Comparison of ENCODE assay signal across 8 cellular contexts in the genomic region with DNA sequence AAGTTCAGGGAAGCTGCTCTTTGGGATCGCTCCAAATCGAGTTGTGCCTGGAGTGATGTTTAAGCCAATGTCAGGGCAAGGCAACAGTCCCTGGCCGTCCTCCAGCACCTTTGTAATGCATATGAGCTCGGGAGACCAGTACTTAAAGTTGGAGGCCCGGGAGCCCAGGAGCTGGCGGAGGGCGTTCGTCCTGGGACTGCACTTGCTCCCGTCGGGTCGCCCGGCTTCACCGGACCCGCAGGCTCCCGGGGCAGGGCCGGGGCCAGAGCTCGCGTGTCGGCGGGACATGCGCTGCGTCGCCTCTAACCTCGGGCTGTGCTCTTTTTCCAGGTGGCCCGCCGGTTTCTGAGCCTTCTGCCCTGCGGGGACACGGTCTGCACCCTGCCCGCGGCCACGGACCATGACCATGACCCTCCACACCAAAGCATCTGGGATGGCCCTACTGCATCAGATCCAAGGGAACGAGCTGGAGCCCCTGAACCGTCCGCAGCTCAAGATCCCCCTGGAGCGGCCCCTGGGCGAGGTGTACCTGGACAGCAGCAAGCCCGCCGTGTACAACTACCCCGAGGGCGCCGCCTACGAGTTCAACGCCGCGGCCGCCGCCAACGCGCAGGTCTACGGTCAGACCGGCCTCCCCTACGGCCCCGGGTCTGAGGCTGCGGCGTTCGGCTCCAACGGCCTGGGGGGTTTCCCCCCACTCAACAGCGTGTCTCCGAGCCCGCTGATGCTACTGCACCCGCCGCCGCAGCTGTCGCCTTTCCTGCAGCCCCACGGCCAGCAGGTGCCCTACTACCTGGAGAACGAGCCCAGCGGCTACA. TPM values are rescaled to one million over a fixed set of nuclear protein-coding genes. Genes with fewer than 3 reads are reported as not detected.
DNase-seq lines count a peak whose midpoint lies in the region; ATAC-seq, FAIRE-seq and TF ChIP-seq lines count a peak whose summit lies in the region.

TSS of gene ESR1 (plus strand) at position 170 of the 818 bp plus-strand sequence. CDS start at position 401, 231 bp downstream.

- SMC1A ChIA-PET in GM12878 (lab: Charles Lee; ENCODE audit: uncharacterized antibody, unreplicated experiment): interaction anchor here (1.4 kb wide), 1 partner anchor 35 kb away, joined by 3 read pairs; no protein-coding TSS in a partner anchor

- BruUV-seq in A673 (replicated peaks; lab: Mats Ljungman, UMichigan) (no TSS peak), GM12878 (replicated peaks; lab: Mats Ljungman, UMichigan) (no TSS peak)

- H3K27me3 ChIP-seq in A673 (replicated peaks; ENCODE audit: insufficient read depth, low read depth, low read length, poor library complexity) (peaks cover 100% of the 10 kb centered on the region), GM12878 (replicated peaks in 1 of 2; ENCODE audit: control insufficient read depth in 2 of 2, insufficient read depth in 2 of 2, low read length in 1 of 2) (peaks cover 11 to 16% of the 10 kb centered on the region in 2 experiments), stomach smooth muscle (ENCODE audit: control insufficient read depth in 1 of 2, insufficient read depth in 2 of 2, low read length in 2 of 2) (peaks cover 18 to 29% of the 10 kb centered on the region in 2 donors)

- POLR2A ChIA-PET in A673 (lab: Charles Lee; ENCODE audit: low non-redundant PET) (no interaction called here), HEK293 (lab: Yijun Ruan, JAX) (no interaction called here), GM12878 (lab: Charles Lee) (no interaction called here)

- H3K9ac ChIP-seq in GM12878 (ENCODE audit: control insufficient read depth, insufficient read depth, low read length): no peak within 1 kb of the TSS
- H3K9ac ChIP-seq in stomach smooth muscle (ENCODE audit: low read length in 2 of 2): peak within 1 kb of the TSS in 1 of 2 donors; percentile 27

- RAD21 ChIA-PET in GM12878 (lab: Charles Lee; ENCODE audit: unreplicated experiment): interaction anchor here (1.4 kb wide), 1 partner anchor 117 kb away, joined by 6 read pairs; no protein-coding TSS in a partner anchor

- peak; percentile 7 for DNase-seq in A673 (ENCODE audit: low spot score)
- no peak for DNase-seq in GM12878 (ENCODE audit: low read depth, low spot score)
- peak; percentile 72 for DNase-seq in islet precursor cell
- no peak for DNase-seq in NCI-H187 treated with DMSO at 0.1 percent for 48 hours (lab: John Stamatoyannopoulos, UW)
- no peak for DNase-seq in CD1c-positive myeloid dendritic cell (ENCODE audit: extremely low spot score)

- H3K27ac ChIP-seq in A673 (ENCODE audit: low read depth, low read length, poor library complexity, severe bottlenecking): no peak within 1 kb of the TSS
- peak within 1 kb of the TSS; percentile 47; the same call in 1 of the 2 replicates for H3K27ac ChIP-seq in HEK293 (ENCODE audit: extremely low read depth, low read depth, low read length)
- H3K27ac ChIP-seq in GM12878 (ENCODE audit: control insufficient read depth, insufficient read depth): no peak within 1 kb of the TSS
- no peak within 1 kb of the TSS for H3K27ac ChIP-seq in stomach smooth muscle (ENCODE audit: low read length)

- TF ChIP-seq RAD21 in GM12878 (IDR thresholded peaks at IDR 0.05; ENCODE audit: insufficient read depth, low read depth, low read length): no peak

- H4K20me1 ChIP-seq in GM12878 (ENCODE audit: control insufficient read depth, insufficient read depth): no peaks in the 10 kb centered on the region

- TF ChIP-seq CTCF in A673 (conservative IDR thresholded peaks at IDR 0.05; ENCODE audit: low read depth, low read length) (no peak), HEK293 (tag by site-specific recombination; IDR thresholded peaks at IDR 0.05) (no peak), GM12878 (IDR thresholded peaks at IDR 0.05 in 2 of 3, conservative IDR thresholded peaks at IDR 0.05 in 1 of 3; ENCODE audit: control insufficient read depth in 2 of 3, extremely low read depth in 1 of 3, insufficient read depth in 1 of 3, low read depth in 3 of 3, low read length in 3 of 3) (no peak)

- no peak for TF ChIP-seq EP300 in GM12878 (IDR thresholded peaks at IDR 0.05; ENCODE audit: borderline replicate concordance in 1 of 2, control insufficient read depth in 1 of 2, low read depth in 2 of 2, low read length in 2 of 2)

- H3K36me3 ChIP-seq in A673 (ENCODE audit: insufficient read depth, low read length, poor library complexity, severe bottlenecking) (no peaks in the 10 kb centered on the region), HEK293 (ENCODE audit: control insufficient read depth in 2 of 2, insufficient read depth in 1 of 2, low read length in 2 of 2) (no peaks in the 10 kb centered on the region), GM12878 (ENCODE audit: control insufficient read depth in 2 of 2, insufficient read depth in 2 of 2, low read length in 1 of 2) (no peaks in the 10 kb centered on the region), stomach smooth muscle (ENCODE audit: control insufficient read depth in 2 of 2, insufficient read depth in 2 of 2, low read length in 2 of 2) (no peaks in the 10 kb centered on the region)

- no peaks in the 10 kb centered on the region for H3K4me1 ChIP-seq in A673 (ENCODE audit: insufficient read depth, low read length, poor library complexity, severe bottlenecking)
- H3K4me1 ChIP-seq in HEK293 (ENCODE audit: control insufficient read depth, insufficient read depth, low read length): peaks cover 11% of the 10 kb centered on the region
- no peaks in the 10 kb centered on the region for H3K4me1 ChIP-seq in GM12878 (ENCODE audit: control insufficient read depth, insufficient read depth, low read length)
- peaks cover 8% of the 10 kb centered on the region for H3K4me1 ChIP-seq in stomach smooth muscle (ENCODE audit: control insufficient read depth, insufficient read depth, low read length)

- no peak for TF ChIP-seq POLR2A in GM12878 (IDR thresholded peaks at IDR 0.05; ENCODE audit: low read depth, low read length)

- ATAC-seq in GM12878 (peak; percentile 74), HG03139 (IDR thresholded peaks at IDR 0.05; ENCODE audit: unreplicated experiment) (no peak)

- in situ Hi-C loops in GM12878 (cut with MboI): no loop called here

- no peak within 1 kb of the TSS for H2AFZ ChIP-seq in GM12878 (ENCODE audit: control insufficient read depth, low read depth, low read length)

- intact Hi-C loops in A673 (cut with micrococcal nuclease; ENCODE audit: unreplicated experiment): no loop called here
- intact Hi-C loops in GM12878 (cut with micrococcal nuclease; ENCODE audit: unreplicated experiment): no loop called here

- WGBS in GM12878 (ENCODE audit: insufficient coverage, insufficient replicate concordance, low lambda C conversion rate, missing lambda C conversion rate): 2% methylated on average over 66 of the region's 67 CpGs

- no peak for FAIRE-seq in GM12878 (lab: Jason Lieb, UNC)

- no peak within 1 kb of the TSS for H3K4me3 ChIP-seq in A673 (ENCODE audit: low read depth, low read length, poor library complexity, severe bottlenecking)
- H3K4me3 ChIP-seq in HEK293 (ENCODE audit: low read depth, low read length): peak within 1 kb of the TSS; percentile 52
- H3K4me3 ChIP-seq in GM12878: no peak within 1 kb of the TSS
- peak within 1 kb of the TSS; percentile 46 to 64 for H3K4me3 ChIP-seq in stomach smooth muscle (ENCODE audit: low read length in 2 of 2)

- no peaks in the 10 kb centered on the region for H3K79me2 ChIP-seq in GM12878 (ENCODE audit: control insufficient read depth, insufficient read depth, low read length)

- no peak within 1 kb of the TSS for H3K4me2 ChIP-seq in GM12878 (ENCODE audit: control insufficient read depth, insufficient read depth)

- CTCF ChIA-PET in A673 (lab: Charles Lee) (no interaction called here), HEK293 (lab: Yijun Ruan, JAX) (interaction anchor here (0.5 to 1.7 kb wide), 7 partner anchors 18 to 530 kb away, joined by 3 to 6 read pairs (median 3); no protein-coding TSS in a partner anchor), GM12878 (lab: Yijun Ruan, JAX) (interaction anchor here (1.0 kb wide), 1 partner anchor 43 kb away, joined by 3 read pairs; no protein-coding TSS in a partner anchor)

- H3K9me3 ChIP-seq in A673 (ENCODE audit: low read depth, low read length, poor library complexity, severe bottlenecking): no peaks in the 10 kb centered on the region
- H3K9me3 ChIP-seq in HEK293 (ENCODE audit: control insufficient read depth, insufficient read depth, low read depth, low read length): no peaks in the 10 kb centered on the region
- no peaks in the 10 kb centered on the region for H3K9me3 ChIP-seq in GM12878 (replicated peaks; ENCODE audit: control insufficient read depth, insufficient read depth, low read length)
- no peaks in the 10 kb centered on the region for H3K9me3 ChIP-seq in stomach smooth muscle (ENCODE audit: control insufficient read depth in 2 of 2, low read length in 2 of 2)

TF ChIP-seq in HEK293, 187 proteins besides CTCF, POLR2A, EP300 and RAD21 (continues in another document):
- peak; percentile 74 for TF ChIP-seq GLIS2 (tag by site-specific recombination; IDR thresholded peaks at IDR 0.05)

TF ChIP-seq in GM12878, 131 proteins besides CTCF, POLR2A, EP300 and RAD21:
- peak; percentile 70 for TF ChIP-seq SUZ12 (IDR thresholded peaks at IDR 0.05; ENCODE audit: unreplicated experiment)
- TF ChIP-seq BRCA1 (IDR thresholded peaks at IDR 0.05; ENCODE audit: low read depth, low read length): no peak
- TF ChIP-seq RCOR1 (conservative IDR thresholded peaks at IDR 0.05; ENCODE audit: low read depth, low read length): no peak

RNA-seq across cellular contexts. Expression of gene ESR1, which starts in this region (rescaled TPM):
- total RNA-seq in A673 (2021) (0.09 TPM in 1 of 2 replicates, not detected in the other), GM12878 (2014; rRNA removed) (0.05 and 0.51 TPM in 2 replicates), GM12878 (2014; rRNA removed; fragmentation: Illumina TruSeq; extraction: Trizol) (0.05 TPM in 1 of 2 replicates, not detected in the other), GM12878 (2021) (0.13 TPM in 1 of 2 replicates, not detected in the other)
- 5.1 and 7.7 TPM in 2 replicates for total RNA-seq in GM12878 (2013; cell fraction: nucleolus; rRNA removed)
- 0.13 TPM for polyA plus RNA-seq in GM12878 (2011; ENCODE audit: low read depth)
- polyA plus RNA-seq in GM12878 (2011; rRNA removed) (0.20 and 0.29 TPM in 2 replicates), GM12878 (2014; fragmentation: Illumina TruSeq; extraction: Trizol) (0.09 TPM in 1 of 2 replicates, not detected in the other), GM12878 (2014; fragmentation: Nextera tagmentation; extraction: Ambion mirVana) (not detected), GM12878 (2014; rRNA removed) (0.03 and 0.04 TPM in 2 replicates), GM12878 (2016; fragmentation: Nextera tagmentation; extraction: Ambion mirVana) (under 1 TPM in 1 of 2 experiments, not detected in 1; 0.39 TPM)
- polyA plus RNA-seq in GM12878 (2011; cell fraction: cytosol; rRNA removed): 0.10 and 0.32 TPM in 2 replicates
- 0.69 and 0.70 TPM in 2 replicates for polyA plus RNA-seq in GM12878 (2011; cell fraction: nucleus; rRNA removed)
- 0.11 and 0.14 TPM in 2 replicates for polyA plus RNA-seq in GM12878 (2012)
- polyA minus RNA-seq in GM12878 (2011; rRNA and poly(A)+ RNA removed): 0.41 and 0.59 TPM in 2 replicates
- not detected in 2 replicates for polyA minus RNA-seq in GM12878 (2011; cell fraction: cytosol; rRNA and poly(A)+ RNA removed)
- polyA minus RNA-seq in GM12878 (2011; cell fraction: nucleus; rRNA and poly(A)+ RNA removed): 2.9 and 4.7 TPM in 2 replicates

Comparison
In these comparisons a context has a peak if more than half of its experiments do, and no peak if none do; other contexts are left out.
1. Peak in DNase-seq in A673; RNA of the gene not detected or under 1 TPM.
2. H3K4me3 ChIP-seq: peak in HEK293 (single experiment) and stomach smooth muscle (2 of 2); none in A673 (single experiment) and GM12878 (single experiment).